Comparison of ENCODE assay signal across 12 cellular contexts in the genomic region with DNA sequence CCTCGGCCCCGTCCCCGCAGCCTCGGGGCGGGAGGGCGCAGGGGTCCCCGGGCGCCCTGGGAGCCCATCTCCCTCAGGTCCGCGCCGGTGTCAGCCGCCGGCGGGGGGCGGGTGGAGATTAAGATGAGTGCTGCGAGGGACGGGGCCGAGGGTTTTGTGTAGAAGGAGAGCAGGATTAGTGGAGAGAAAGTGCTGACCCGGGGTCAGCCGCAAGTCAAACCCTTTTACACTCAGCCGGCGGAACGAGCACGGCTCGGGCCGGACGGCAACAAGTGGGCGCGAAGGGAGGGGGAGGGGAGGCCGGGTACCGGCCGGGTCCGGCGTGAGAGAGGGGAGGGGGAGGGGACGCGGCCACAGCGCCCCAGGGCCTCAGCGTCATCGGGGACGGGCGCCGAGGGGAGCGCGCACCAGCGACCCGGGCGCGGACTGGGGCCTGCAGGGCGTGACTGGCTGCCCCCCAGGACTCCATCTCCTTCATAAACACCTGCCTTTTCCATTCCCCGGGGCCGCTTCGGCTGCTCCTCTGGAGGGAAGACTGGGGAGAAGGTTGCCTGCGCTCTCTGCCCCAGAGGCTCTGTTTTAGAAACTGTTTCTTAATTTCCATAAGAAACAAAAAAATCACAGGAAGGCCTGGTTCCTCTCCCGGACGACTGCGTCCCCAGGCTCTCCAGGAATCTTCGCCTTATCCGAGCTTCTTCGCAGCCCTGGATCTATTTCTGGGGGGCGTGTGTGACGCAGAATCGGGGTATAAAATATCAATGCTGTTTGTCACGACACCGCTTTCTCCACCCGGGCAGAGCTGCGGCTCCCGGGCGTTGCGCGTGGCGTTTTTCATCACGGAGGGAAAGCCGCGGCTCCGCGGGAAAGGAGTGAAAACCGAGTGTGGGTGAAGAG. TPM values are rescaled to one million over a fixed set of nuclear protein-coding genes. Genes with fewer than 3 reads are reported as not detected.
A peak's percentile ranks its signal among the peaks of the same experiment; 100 is the strongest.
DNase-seq lines count a peak whose midpoint lies in the region; ATAC-seq lines count a peak whose summit lies in the region.
"Had no signal": no experiment of that assay in that cellular context is flagged by ENCODE, and none has a peak within 500 bp of the region (broad histone marks: within the 10 kb centered on the region; RNA-seq: fewer than 3 reads in every experiment).

No MANE protein-coding gene starts in this region.

- H3K4me1 Mint-ChIP-seq in activated T-cell treated with anti-CD3 and anti-CD28 coated beads, Interleukin-2, amount 50 U/mL, for 72 hours (ENCODE audit: low read depth): peaks cover 6% of the 10 kb centered on the region

- no peaks in the 10 kb centered on the region for H3K9me3 Mint-ChIP-seq in activated T-cell treated with anti-CD3 and anti-CD28 coated beads, Interleukin-2, amount 50 U/mL, for 72 hours

- peak overlapping the region; percentile 45 for H3K27ac ChIP-seq in substantia nigra (ENCODE audit: low read depth, low read length, poor library complexity, severe bottlenecking)
- H3K27ac ChIP-seq: body of pancreas had no signal

- H3K4me3 ChIP-seq in iPS-18c (ENCODE audit: insufficient read depth, low read depth, low read length): peak overlapping the region; percentile 58
- H3K4me3 ChIP-seq: body of pancreas, mucosa of descending colon had no signal

- peak overlapping the region; percentile 22 for H3K27ac Mint-ChIP-seq in activated T-cell treated with anti-CD3 and anti-CD28 coated beads, Interleukin-2, amount 50 U/mL, for 72 hours

- peaks cover 2% of the 10 kb centered on the region for H3K9me3 ChIP-seq in iPS-18c (ENCODE audit: control insufficient read depth, insufficient read depth, low read length)
- H3K9me3 ChIP-seq: body of pancreas, mucosa of descending colon had no signal

- no peak for ATAC-seq in activated T-cell treated with anti-CD3 and anti-CD28 coated beads, Interleukin-2, amount 50 U/mL, for 72 hours (replicated peaks in 1 of 2)
- ATAC-seq in GM18873 (IDR thresholded peaks at IDR 0.05; ENCODE audit: low FRiP score, unreplicated experiment): no peak
- ATAC-seq: body of pancreas, mucosa of descending colon had no signal

- peaks cover 4 to 15% of the 10 kb centered on the region in 2 donors for H3K36me3 Mint-ChIP-seq in activated T-cell treated with anti-CD3 and anti-CD28 coated beads, Interleukin-2, amount 50 U/mL, for 72 hours (ENCODE audit: insufficient read depth in 2 of 2)

- H3K4me3 Mint-ChIP-seq in activated T-cell treated with anti-CD3 and anti-CD28 coated beads, Interleukin-2, amount 50 U/mL, for 72 hours: no peak overlapping the region

- intact Hi-C loops in head of caudate nucleus (cut with DNase I): no loop called here

- no peak for DNase-seq in activated T-cell treated with anti-CD3 and anti-CD28 coated beads, Interleukin-2, amount 50 U/mL, for 72 hours
- DNase-seq in activated T-cell treated with anti-CD3 and anti-CD28 coated beads for 4 hours (no peak), NCI-H526 (lab: John Stamatoyannopoulos, UW) (peak; percentile 41 to 77), substantia nigra (lab: John Stamatoyannopoulos, UW) (peak in 10 of 49 donors; percentile 24 to 49 (median 44)), head of caudate nucleus (no peak)
- no peak for DNase-seq in activated CD8-positive, alpha-beta memory T cell treated with anti-CD3 and anti-CD28 coated beads, Interleukin-2, amount 50 U/mL, for 48 hours
- DNase-seq: body of pancreas; mucosa of descending colon; stimulated activated CD4-positive, alpha-beta T cell treated with anti-CD3 and anti-CD28 coated beads, Interleukin-12 subunit alpha, Interleukin-12 subunit beta, amount 100 ng/mL, for 4 hours had no signal

- peaks cover 73% of the 10 kb centered on the region for H3K27me3 Mint-ChIP-seq in activated T-cell treated with anti-CD3 and anti-CD28 coated beads, Interleukin-2, amount 50 U/mL, for 72 hours (ENCODE audit: low read depth)

RNA-seq across cellular contexts. Expression of gene SOX1, which starts 6.5 kb away (rescaled TPM):
- total RNA-seq in activated T-cell treated with anti-CD3 and anti-CD28 coated beads, Interleukin-2, amount 50 U/mL, for 72 hours: under 1 TPM in 1 of 2 donors, not detected in 1; 0.07 TPM
- total RNA-seq: body of pancreas, fibroblast of villous mesenchyme had no signal

Comparison
In these comparisons a context has a peak if more than half of its experiments do, and no peak if none do; other contexts are left out.
1. DNase-seq: peak in NCI-H526 (2 of 2); none in activated T-cell treated with anti-CD3 and anti-CD28 coated beads, Interleukin-2, amount 50 U/mL, for 72 hours (0 of 2), activated T-cell treated with anti-CD3 and anti-CD28 coated beads for 4 hours (single experiment), head of caudate nucleus (0 of 42) and activated CD8-positive, alpha-beta memory T cell treated with anti-CD3 and anti-CD28 coated beads, Interleukin-2, amount 50 U/mL, for 48 hours (single experiment).